ENCODE assay signal across 8 cellular contexts in genomic region chr12:113135178-113136127, GRCh38. TPM values are rescaled to one million over a fixed set of nuclear protein-coding genes. Genes with fewer than 3 reads are reported as not detected.
DNase-seq lines count a peak whose midpoint lies in the region; ATAC-seq, FAIRE-seq and TF ChIP-seq lines count a peak whose summit lies in the region.

TSS of gene RASAL1 (minus strand) at chr12:113135761. CDS start at chr12:113135462, 299 bp downstream.

- H3K4me1 ChIP-seq in mammary epithelial cell (ENCODE audit: insufficient read depth, low read length) (peaks cover 13% of the 10 kb centered on the region), mucosa of descending colon (ENCODE audit: low read depth) (peaks cover 14% of the 10 kb centered on the region)

- ATAC-seq in mucosa of descending colon (peak; percentile 90), GM21528 (IDR thresholded peaks at IDR 0.05; ENCODE audit: low FRiP score, unreplicated experiment) (no peak)
- peak; percentile 88 for ATAC-seq in stimulated activated naive CD8-positive, alpha-beta T cell treated with anti-CD3 and anti-CD28 coated beads, Interleukin-15, Interleukin-2, amounts not matched to agents 100 U/mL and 50 U/mL, for 24 hours

- peak within 1 kb of the TSS; percentile 55 for H2AFZ ChIP-seq in mammary epithelial cell (ENCODE audit: low read depth, low read length)

- H3K4me3 ChIP-seq in NB4 (ENCODE audit: low read depth, low read length) (no peak within 1 kb of the TSS), mammary epithelial cell (replicated peaks in 1 of 3; ENCODE audit: insufficient read depth in 1 of 3, low read depth in 2 of 3, low read length in 3 of 3) (peak within 1 kb of the TSS in 2 of 3 experiments; percentile 16 to 28), mucosa of descending colon (peak within 1 kb of the TSS; percentile 1)

- DNase-seq in ELF-1 (ENCODE audit: low read depth, low spot score) (peak; percentile 57), NB4 (ENCODE audit: low read depth) (peak; percentile 47), mammary epithelial cell (peak; percentile 38), mucosa of descending colon (peak; percentile 88 to 93 (median 89)), H54 (ENCODE audit: insufficient read length, low spot score) (no peak)
- peak; percentile 49 to 62 (median 52) for DNase-seq in activated CD4-positive, CD25-positive, alpha-beta regulatory T cell (lab: John Stamatoyannopoulos, UW)
- peak; percentile 94 for DNase-seq in stimulated activated naive CD8-positive, alpha-beta T cell treated with anti-CD3 and anti-CD28 coated beads, Interleukin-15, Interleukin-2, amounts not matched to agents 100 U/mL and 50 U/mL, for 24 hours

- H3K9me3 ChIP-seq in mammary epithelial cell (replicated peaks; ENCODE audit: insufficient read depth, low read length) (no peaks in the 10 kb centered on the region), mucosa of descending colon (no peaks in the 10 kb centered on the region)

- H3K79me2 ChIP-seq in mammary epithelial cell (ENCODE audit: insufficient read depth, low read length), result no peaks in the 10 kb centered on the region

- no peak within 1 kb of the TSS for H3K9ac ChIP-seq in mammary epithelial cell (ENCODE audit: insufficient read depth, low read length)

- dilution Hi-C loops in mammary epithelial cell (cut with HindIII; ENCODE audit: low sequenced_read_pairs), result no loop called here

- H3K36me3 ChIP-seq in mammary epithelial cell (ENCODE audit: insufficient read depth, low read length) (no peaks in the 10 kb centered on the region), mucosa of descending colon (ENCODE audit: low read depth) (no peaks in the 10 kb centered on the region)

- CTCF ChIA-PET in mammary epithelial cell (lab: Charles Lee; ENCODE audit: low non-redundant PET), result no interaction called here

- FAIRE-seq in H54 (lab: Jason Lieb, UNC), result no peak

- 3% methylated on average over 17 of the region's 68 CpGs for WGBS in mammary epithelial cell (ENCODE audit: low coverage, missing lambda C conversion rate)

- H3K27ac ChIP-seq in mammary epithelial cell (ENCODE audit: insufficient read depth, low read depth, low read length), result no peak within 1 kb of the TSS

- TF ChIP-seq CTCF in NB4 (IDR thresholded peaks at IDR 0.05; ENCODE audit: low read depth, low read length) (peak; percentile 49), mammary epithelial cell (conservative IDR thresholded peaks at IDR 0.05 in 1 of 2, IDR thresholded peaks at IDR 0.05 in 1 of 2; ENCODE audit: extremely low read depth in 1 of 2, insufficient read depth in 1 of 2, low read depth in 1 of 2, low read length in 2 of 2) (peak; percentile 8 to 52), mucosa of descending colon (IDR thresholded peaks at IDR 0.05) (peak; percentile 64)

- intact Hi-C loops in mammary epithelial cell (cut with micrococcal nuclease), result no loop called here
- intact Hi-C loops in mucosa of descending colon (cut with DNase I, micrococcal nuclease), result no loop called here

- no peaks in the 10 kb centered on the region for H3K27me3 ChIP-seq in mammary epithelial cell (ENCODE audit: insufficient read depth, low read length)

- H4K20me1 ChIP-seq in mammary epithelial cell (ENCODE audit: insufficient read depth, low read length), result no peaks in the 10 kb centered on the region

- no TSS peak for BruUV-seq in mammary epithelial cell (replicated peaks; lab: Mats Ljungman, UMichigan)

- in situ Hi-C loops in mammary epithelial cell (cut with MboI; ENCODE audit: low sequenced_read_pairs in 2 of 2), result no loop called here

- TF ChIP-seq POLR2A in NB4 (IDR thresholded peaks at IDR 0.05; ENCODE audit: extremely low read depth, insufficient read length), result no peak
- no peak for TF ChIP-seq POLR2A in H54 (IDR thresholded peaks at IDR 0.05; ENCODE audit: low read depth, low read length)

- peak within 1 kb of the TSS; percentile 70 for H3K4me2 ChIP-seq in mammary epithelial cell (ENCODE audit: insufficient read depth, low read depth, low read length)

RNA-seq across cellular contexts. Expression of gene RASAL1, which starts in this region (rescaled TPM):
- 1 to 10 TPM in 1 of 2 donors, not detected in 1; 4.0 TPM for total RNA-seq in mammary epithelial cell
- 0.10 TPM for polyA plus RNA-seq in mammary epithelial cell
- not detected for polyA minus RNA-seq in mammary epithelial cell
- total RNA-seq in mucosa of descending colon, result 1 to 10 TPM; 3.3 to 7.9 (median 6.5) TPM
